ENCODE assay signal across 29 cellular contexts in genomic region chr7:20790273-20790842, GRCh38. TPM values are rescaled to one million over a fixed set of nuclear protein-coding genes. Genes with fewer than 3 reads are reported as not detected.
DNase-seq lines count a peak whose midpoint lies in the region; ATAC-seq, FAIRE-seq and TF ChIP-seq lines count a peak whose summit lies in the region.
"Had no signal": no experiment of that assay in that cellular context is flagged by ENCODE, and none has a peak within 500 bp of the region (broad histone marks: within the 10 kb centered on the region; RNA-seq: fewer than 3 reads in every experiment).

No MANE protein-coding gene starts in this region.

- no peaks in the 10 kb centered on the region for H4K20me1 ChIP-seq in smooth muscle cell (ENCODE audit: low read depth)

- peaks cover 100% of the 10 kb centered on the region for H3K27me3 ChIP-seq in smooth muscle cell (ENCODE audit: low read depth)
- peaks cover 70 to 100% (median 99%) of the 10 kb centered on the region in 9 donors for H3K27me3 ChIP-seq in heart left ventricle

- peaks cover 89% of the 10 kb centered on the region for H3K27me3 Mint-ChIP-seq in T-helper 1 cell treated with Interleukin-12 subunit alpha and Interleukin-12 subunit beta and Interleukin-4 antibody, amounts not matched to agents 30 μg/mL and 1 μg/mL, for 36 hours (ENCODE audit: low read depth)
- H3K27me3 Mint-ChIP-seq in glutamatergic neuron (ENCODE audit: unreplicated experiment): peaks cover 33% of the 10 kb centered on the region

- H3K4me3 ChIP-seq in smooth muscle cell (no peak overlapping the region), heart left ventricle (no peak overlapping the region)
- H3K4me3 ChIP-seq: heart right ventricle, thoracic aorta, uterus had no signal

- H3K9ac ChIP-seq in smooth muscle cell (ENCODE audit: low read depth): no peak overlapping the region

- WGBS in smooth muscle cell (ENCODE audit: low lambda C conversion rate): 16% methylated on average over 10 of the region's 11 CpGs
- 9 to 13% (median 10%) methylated on average over 11 of the region's 11 CpGs for WGBS in heart left ventricle, 4 donors

- TF ChIP-seq POLR2A in heart left ventricle (IDR thresholded peaks at IDR 0.05): no peak

- H3K4me1 ChIP-seq in smooth muscle cell (ENCODE audit: low read depth) (peaks cover 55% of the 10 kb centered on the region), heart left ventricle (peaks cover 0 to 28% (median 12%) of the 10 kb centered on the region in 12 donors)

- no peak overlapping the region for H3K4me2 ChIP-seq in smooth muscle cell

- no peak for ATAC-seq in heart left ventricle
- ATAC-seq: activated CD4-positive, alpha-beta T cell treated with anti-CD3 and anti-CD28 coated beads for 36 hours; heart right ventricle; left lobe of liver had no signal

- TF ChIP-seq CTCF in glutamatergic neuron (IDR thresholded peaks at IDR 0.05; ENCODE audit: partially characterized antibody, unreplicated experiment): no peak
- TF ChIP-seq CTCF in smooth muscle cell (IDR thresholded peaks at IDR 0.05; ENCODE audit: borderline replicate concordance, insufficient read depth, poor library complexity, severe bottlenecking): no peak
- no peak for TF ChIP-seq CTCF in heart left ventricle (IDR thresholded peaks at IDR 0.05)

- no peak overlapping the region for H3K4me3 Mint-ChIP-seq in T-helper 1 cell treated with Interleukin-12 subunit alpha and Interleukin-12 subunit beta and Interleukin-4 antibody, amounts not matched to agents 30 μg/mL and 1 μg/mL, for 36 hours
- peak overlapping the region; percentile 1 for H3K4me3 Mint-ChIP-seq in glutamatergic neuron (ENCODE audit: unreplicated experiment)
- H3K4me3 Mint-ChIP-seq: activated CD4-positive, alpha-beta T cell treated with anti-CD3 and anti-CD28 coated beads for 36 hours; stimulated activated naive CD8-positive, alpha-beta T cell treated with anti-CD3 and anti-CD28 coated beads, Interleukin-15, Interleukin-2, amounts not matched to agents 100 ng/mL and 50 ng/mL, for 24 hours had no signal

- H3K36me3 ChIP-seq in smooth muscle cell (ENCODE audit: low read depth): no peaks in the 10 kb centered on the region
- H3K36me3 ChIP-seq in heart left ventricle: no peaks in the 10 kb centered on the region
- H3K36me3 ChIP-seq: heart right ventricle, thoracic aorta, uterus had no signal

- intact Hi-C loops in heart left ventricle (cut with DNase I): no loop called here

- no peak overlapping the region for H3K27ac ChIP-seq in smooth muscle cell (ENCODE audit: low read depth)
- H3K27ac ChIP-seq in heart left ventricle: no peak overlapping the region
- H3K27ac ChIP-seq: heart right ventricle, thoracic aorta, uterus had no signal

- no peak for FAIRE-seq in frontal cortex (lab: Jason Lieb, UNC)

- no peaks in the 10 kb centered on the region for H3K9me3 ChIP-seq in smooth muscle cell (replicated peaks; ENCODE audit: low read depth)
- no peaks in the 10 kb centered on the region for H3K9me3 ChIP-seq in heart left ventricle
- H3K9me3 ChIP-seq: heart right ventricle, thoracic aorta, uterus had no signal

- peaks cover 4% of the 10 kb centered on the region for H3K9me3 Mint-ChIP-seq in T-helper 1 cell treated with Interleukin-12 subunit alpha and Interleukin-12 subunit beta and Interleukin-4 antibody, amounts not matched to agents 30 μg/mL and 1 μg/mL, for 36 hours
- H3K9me3 Mint-ChIP-seq in glutamatergic neuron (ENCODE audit: unreplicated experiment): peaks cover 20% of the 10 kb centered on the region

- peaks cover 10% of the 10 kb centered on the region for H3K36me3 Mint-ChIP-seq in T-helper 1 cell treated with Interleukin-12 subunit alpha and Interleukin-12 subunit beta and Interleukin-4 antibody, amounts not matched to agents 30 μg/mL and 1 μg/mL, for 36 hours (ENCODE audit: low read depth)
- H3K36me3 Mint-ChIP-seq in glutamatergic neuron (ENCODE audit: unreplicated experiment): no peaks in the 10 kb centered on the region

- H3F3A ChIP-seq in smooth muscle cell (ENCODE audit: low read depth): no peaks in the 10 kb centered on the region

- peaks cover 16% of the 10 kb centered on the region for H3K4me1 Mint-ChIP-seq in T-helper 1 cell treated with Interleukin-12 subunit alpha and Interleukin-12 subunit beta and Interleukin-4 antibody, amounts not matched to agents 30 μg/mL and 1 μg/mL, for 36 hours (ENCODE audit: low read depth)
- H3K4me1 Mint-ChIP-seq in glutamatergic neuron (ENCODE audit: low read depth, unreplicated experiment): peaks cover 25% of the 10 kb centered on the region

- DNase-seq in T-helper 1 cell: no peak
- DNase-seq in NCI-H345 treated with DMSO at 0.1 percent for 48 hours (lab: John Stamatoyannopoulos, UW; ENCODE audit: unreplicated experiment): peak; percentile 45
- DNase-seq in glutamatergic neuron: no peak
- peak; percentile 57 for DNase-seq in retina
- DNase-seq in frontal cortex (ENCODE audit: low spot score in 2 of 2): no peak
- no peak for DNase-seq in smooth muscle cell (lab: John Stamatoyannopoulos, UW; ENCODE audit: unreplicated experiment)
- no peak for DNase-seq in heart left ventricle
- DNase-seq: activated CD4-positive, alpha-beta T cell treated with anti-CD3 and anti-CD28 coated beads for 36 hours; activated naive CD4-positive, alpha-beta T cell treated with Interleukin-2 at 50 U/mL for 16 hours; amniotic stem cell; CD4-positive, alpha-beta memory T cell; GOT3; heart right ventricle; mesenchymal stem cell; NCI-H1105; NCI-H2029; NCI-H774; uterus had no signal

- no peak overlapping the region for H2AFZ ChIP-seq in smooth muscle cell (ENCODE audit: low read depth)

- H3K27ac Mint-ChIP-seq in T-helper 1 cell treated with Interleukin-12 subunit alpha and Interleukin-12 subunit beta and Interleukin-4 antibody, amounts not matched to agents 30 μg/mL and 1 μg/mL, for 36 hours: peak overlapping the region; percentile 11
- no peak overlapping the region for H3K27ac Mint-ChIP-seq in glutamatergic neuron (ENCODE audit: unreplicated experiment)
- H3K27ac Mint-ChIP-seq: activated CD4-positive, alpha-beta T cell treated with anti-CD3 and anti-CD28 coated beads for 36 hours; stimulated activated naive CD8-positive, alpha-beta T cell treated with anti-CD3 and anti-CD28 coated beads, Interleukin-15, Interleukin-2, amounts not matched to agents 100 ng/mL and 50 ng/mL, for 24 hours had no signal

- no peaks in the 10 kb centered on the region for H3K79me2 ChIP-seq in smooth muscle cell (ENCODE audit: low read depth)

RNA-seq across cellular contexts. Expression of gene SP8, which starts 3.7 kb away (rescaled TPM):
- total RNA-seq in glutamatergic neuron (ENCODE audit: unreplicated experiment): not detected
- 4.5 TPM for total RNA-seq in frontal cortex
- not detected in 2 replicates for total RNA-seq in smooth muscle cell
- polyA plus RNA-seq in smooth muscle cell: not detected in 2 replicates
- not detected for total RNA-seq in heart left ventricle
- not detected for polyA plus RNA-seq in heart left ventricle
- total RNA-seq: A673; activated CD4-positive, alpha-beta T cell treated with anti-CD3 and anti-CD28 coated beads for 36 hours; CD4-positive, alpha-beta memory T cell; fibroblast of villous mesenchyme; heart right ventricle; left lobe of liver; pulmonary artery endothelial cell; RPMI7951; skeletal muscle tissue; T-helper 1 cell treated with Interleukin-12 subunit alpha and Interleukin-12 subunit beta and Interleukin-4 antibody, amounts not matched to agents 30 ng/mL and 1 ng/mL, for 36 hours; thoracic aorta; uterus had no signal
- polyA plus RNA-seq: CD4-positive, alpha-beta memory T cell; esophagus; heart right ventricle had no signal

Comparison
In these comparisons a context has a peak if more than half of its experiments do, and no peak if none do; other contexts are left out.
1. DNase-seq: peak in NCI-H345 treated with DMSO at 0.1 percent for 48 hours (single experiment) and retina (single experiment); none in T-helper 1 cell (0 of 5), glutamatergic neuron (single experiment), frontal cortex (0 of 2), smooth muscle cell (single experiment) and heart left ventricle (0 of 5).